Comparison of ENCODE assay signal across 19 cellular contexts in genomic region chr11:76287227-76287626, GRCh38.
DNase-seq lines count a peak whose midpoint lies in the region; ATAC-seq and TF ChIP-seq lines count a peak whose summit lies in the region.
"Had no signal": no experiment of that assay in that cellular context is flagged by ENCODE, and none has a peak within 500 bp of the region (broad histone marks: within the 10 kb centered on the region; RNA-seq: fewer than 3 reads in every experiment).

No MANE protein-coding gene starts in this region.

- POLR2A ChIA-PET in CD4-positive, alpha-beta memory T cell (lab: Charles Lee; ENCODE audit: partially characterized antibody) = interaction anchor here (1.5 to 2.4 kb wide), 2 partner anchors 53 to 79 kb away, joined by 7 to 11 read pairs; no protein-coding TSS in a partner anchor
- POLR2A ChIA-PET in naive thymus-derived CD8-positive, alpha-beta T cell (lab: Charles Lee) = no interaction called here
- POLR2A ChIA-PET in RWPE1 (lab: Yijun Ruan, JAX; ENCODE audit: low non-redundant PET) = no interaction called here

- ATAC-seq in naive thymus-derived CD8-positive, alpha-beta T cell = no peak
- no peak for ATAC-seq in GM18520 (IDR thresholded peaks at IDR 0.05; ENCODE audit: unreplicated experiment)
- ATAC-seq: A549 had no signal

- CTCF ChIA-PET in CD4-positive, alpha-beta memory T cell (lab: Charles Lee; ENCODE audit: partially characterized antibody) = interaction anchor here (1.2 to 2.3 kb wide), 2 partner anchors 33 to 79 kb away, joined by 4 to 26 read pairs; no protein-coding TSS in a partner anchor
- CTCF ChIA-PET in RWPE1 (lab: Yijun Ruan, JAX) = no interaction called here

- no peaks in the 10 kb centered on the region for H3K36me3 ChIP-seq in CD4-positive, alpha-beta memory T cell (ENCODE audit: insufficient read depth, low read length)
- no peaks in the 10 kb centered on the region for H3K36me3 ChIP-seq in WERI-Rb-1

- H3K27me3 Mint-ChIP-seq in activated T-cell treated with anti-CD3 and anti-CD28 coated beads, Interleukin-2, amount 50 U/mL, for 24 hours = no peaks in the 10 kb centered on the region
- no peaks in the 10 kb centered on the region for H3K27me3 Mint-ChIP-seq in CD4-positive, alpha-beta memory T cell
- H3K27me3 Mint-ChIP-seq in naive thymus-derived CD8-positive, alpha-beta T cell = no peaks in the 10 kb centered on the region

- H3K36me3 Mint-ChIP-seq in activated T-cell treated with anti-CD3 and anti-CD28 coated beads, Interleukin-2, amount 50 U/mL, for 24 hours (ENCODE audit: low read depth) = no peaks in the 10 kb centered on the region
- no peaks in the 10 kb centered on the region for H3K36me3 Mint-ChIP-seq in CD4-positive, alpha-beta memory T cell
- no peaks in the 10 kb centered on the region for H3K36me3 Mint-ChIP-seq in naive thymus-derived CD8-positive, alpha-beta T cell
- H3K36me3 Mint-ChIP-seq: IgD-negative memory B cell had no signal

- H3K27ac ChIP-seq in CD4-positive, alpha-beta memory T cell (ENCODE audit: low read depth, low read length) = peak overlapping the region; percentile 27
- H3K27ac ChIP-seq in WERI-Rb-1 (no peak overlapping the region), RWPE1 (no peak overlapping the region)
- H3K27ac ChIP-seq: A549, HL-60 had no signal

- H3K9me3 ChIP-seq in CD4-positive, alpha-beta memory T cell (ENCODE audit: control insufficient read depth in 1 of 2, low read length in 2 of 2) = no peaks in the 10 kb centered on the region
- H3K9me3 ChIP-seq in WERI-Rb-1 (ENCODE audit: severe bottlenecking) = no peaks in the 10 kb centered on the region
- H3K9me3 ChIP-seq: A549 had no signal

- no peaks in the 10 kb centered on the region for H3K9me3 Mint-ChIP-seq in activated T-cell treated with anti-CD3 and anti-CD28 coated beads, Interleukin-2, amount 50 U/mL, for 24 hours
- peaks cover 0 to 1% (median 0%) of the 10 kb centered on the region in 8 donors for H3K9me3 Mint-ChIP-seq in CD4-positive, alpha-beta memory T cell
- H3K9me3 Mint-ChIP-seq in naive thymus-derived CD8-positive, alpha-beta T cell = no peaks in the 10 kb centered on the region
- H3K9me3 Mint-ChIP-seq: IgD-negative memory B cell had no signal

- no peak overlapping the region for H3K4me3 Mint-ChIP-seq in activated T-cell treated with anti-CD3 and anti-CD28 coated beads, Interleukin-2, amount 50 U/mL, for 24 hours
- H3K4me3 Mint-ChIP-seq in CD4-positive, alpha-beta memory T cell = peak overlapping the region in 2 of 8 donors; percentile 10 to 71
- peak overlapping the region in 6 of 10 donors; percentile 50 to 82 (median 78) for H3K4me3 Mint-ChIP-seq in naive thymus-derived CD8-positive, alpha-beta T cell

- no peak for TF ChIP-seq CTCF in WERI-Rb-1 (IDR thresholded peaks at IDR 0.05; ENCODE audit: low read depth, low read length)
- TF ChIP-seq CTCF in RWPE1 (conservative IDR thresholded peaks at IDR 0.05; ENCODE audit: low read depth) = no peak

- peak overlapping the region; percentile 89 for H3K27ac Mint-ChIP-seq in activated T-cell treated with anti-CD3 and anti-CD28 coated beads, Interleukin-2, amount 50 U/mL, for 24 hours
- peak overlapping the region in 5 of 7 donors; percentile 21 to 93 (median 92) for H3K27ac Mint-ChIP-seq in CD4-positive, alpha-beta memory T cell
- H3K27ac Mint-ChIP-seq in naive thymus-derived CD8-positive, alpha-beta T cell = peak overlapping the region; percentile 40 to 95 (median 92)

- no peaks in the 10 kb centered on the region for H3K27me3 ChIP-seq in CD4-positive, alpha-beta memory T cell (ENCODE audit: insufficient read depth, low read length)
- H3K27me3 ChIP-seq in WERI-Rb-1 (ENCODE audit: insufficient read depth, low read depth, severe bottlenecking) = no peaks in the 10 kb centered on the region

- DNase-seq in activated T-cell treated with anti-CD3 and anti-CD28 coated beads, Interleukin-2, amount 50 U/mL, for 24 hours = no peak
- DNase-seq in activated T-cell treated with anti-CD3 and anti-CD28 coated beads for 4 hours (no peak), WERI-Rb-1 (peak; percentile 15), RWPE1 (ENCODE audit: low spot score) (no peak), NCI-H1436 treated with DMSO at 0.1 percent for 48 hours (lab: John Stamatoyannopoulos, UW) (no peak)
- no peak for DNase-seq in CD4-positive, alpha-beta memory T cell
- DNase-seq in naive thymus-derived CD8-positive, alpha-beta T cell = no peak
- DNase-seq: DMS79; HCEC 1CT; NCI-H187 treated with DMSO at 0.1 percent for 48 hours; NCI-H2171; NCI-H446; NK-92 treated with Interleukin-12 subunit alpha and Interleukin-12 subunit beta, amount 100 ng/mL, for 24 hours; OCI-M1; RPMI8226 had no signal

- peaks cover 25% of the 10 kb centered on the region for H3K4me1 ChIP-seq in CD4-positive, alpha-beta memory T cell (ENCODE audit: insufficient read depth, low read length)

- H3K4me1 Mint-ChIP-seq in activated T-cell treated with anti-CD3 and anti-CD28 coated beads, Interleukin-2, amount 50 U/mL, for 24 hours (ENCODE audit: low read depth) = peaks cover 24% of the 10 kb centered on the region
- peaks cover 23 to 39% (median 28%) of the 10 kb centered on the region in 4 donors for H3K4me1 Mint-ChIP-seq in CD4-positive, alpha-beta memory T cell
- H3K4me1 Mint-ChIP-seq in naive thymus-derived CD8-positive, alpha-beta T cell = peaks cover 28 to 53% (median 39%) of the 10 kb centered on the region in 4 donors

- H3K4me3 ChIP-seq in CD4-positive, alpha-beta memory T cell (ENCODE audit: low read length in 2 of 2) = no peak overlapping the region
- no peak overlapping the region for H3K4me3 ChIP-seq in WERI-Rb-1 (ENCODE audit: low read depth, low read length)
- H3K4me3 ChIP-seq: A549 had no signal

- intact Hi-C loops in CD4-positive, alpha-beta memory T cell (cut with micrococcal nuclease) = no loop called here
